1 cellular context compared by ENCODE assay signal in the genomic region with DNA sequence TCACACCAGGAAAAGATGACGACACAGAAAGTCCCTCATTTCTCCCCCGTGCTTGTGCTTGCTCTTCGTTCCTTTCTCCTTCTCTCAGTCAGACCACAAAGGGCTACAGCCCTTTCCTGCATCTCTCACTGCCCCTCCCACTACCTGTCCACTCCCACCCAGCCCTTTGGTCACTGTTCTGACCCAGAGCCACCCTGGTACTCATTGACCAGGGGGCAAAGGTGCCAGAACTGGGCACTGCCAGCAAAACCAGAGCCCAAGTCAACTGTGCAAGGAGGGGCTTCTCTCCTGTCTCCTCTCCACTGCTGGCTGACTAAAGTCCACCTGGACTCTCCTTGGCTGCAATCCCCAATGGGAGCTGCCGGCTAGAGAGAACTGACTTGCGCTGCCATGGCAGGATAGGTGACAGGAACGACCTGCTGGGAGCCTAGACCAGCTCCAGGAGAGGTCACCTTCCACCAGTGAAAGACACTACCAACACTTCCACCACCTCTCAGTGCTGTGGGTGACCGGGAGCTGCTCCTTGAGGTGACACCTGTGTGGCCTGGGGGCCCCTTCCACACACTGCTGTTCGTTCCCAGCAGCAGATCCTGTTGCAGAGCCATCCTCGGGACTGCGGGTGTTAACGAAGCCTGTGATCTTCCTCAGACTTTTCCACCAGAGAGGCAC.
TF ChIP-seq lines count a peak whose summit lies in the region.

No MANE protein-coding gene starts in this region.

TF ChIP-seq in H1, 55 proteins besides CTCF, POLR2A, EP300 and RAD21:
- TF ChIP-seq GTF2F1 (IDR thresholded peaks at IDR 0.05; ENCODE audit: borderline replicate concordance, low read depth, low read length) (no peak), TAF1 (IDR thresholded peaks at IDR 0.05; ENCODE audit: low read depth, low read length) (no peak), MAFK (IDR thresholded peaks at IDR 0.05; ENCODE audit: low read depth, low read length) (no peak), BRCA1 (IDR thresholded peaks at IDR 0.05; ENCODE audit: low read depth, low read length) (no peak), EZH2 (IDR thresholded peaks at IDR 0.05; ENCODE audit: low read depth, low read length, severe bottlenecking) (no peak), SP1 (IDR thresholded peaks at IDR 0.05; ENCODE audit: low read depth, low read length) (no peak), CTBP2 (IDR thresholded peaks at IDR 0.05; ENCODE audit: borderline replicate concordance, insufficient read depth, insufficient read length, low read length) (no peak), KDM4A (IDR thresholded peaks at IDR 0.05; ENCODE audit: low read depth, low read length, severe bottlenecking) (no peak), SP4 (IDR thresholded peaks at IDR 0.05; ENCODE audit: low read length) (no peak)
- TF ChIP-seq, protein P1, sequence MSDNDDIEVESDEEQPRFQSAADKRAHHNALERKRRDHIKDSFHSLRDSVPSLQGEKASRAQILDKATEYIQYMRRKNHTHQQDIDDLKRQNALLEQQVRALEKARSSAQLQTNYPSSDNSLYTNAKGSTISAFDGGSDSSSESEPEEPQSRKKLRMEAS (IDR thresholded peaks at IDR 0.05), result no peak
- TF ChIP-seq, protein P2, sequence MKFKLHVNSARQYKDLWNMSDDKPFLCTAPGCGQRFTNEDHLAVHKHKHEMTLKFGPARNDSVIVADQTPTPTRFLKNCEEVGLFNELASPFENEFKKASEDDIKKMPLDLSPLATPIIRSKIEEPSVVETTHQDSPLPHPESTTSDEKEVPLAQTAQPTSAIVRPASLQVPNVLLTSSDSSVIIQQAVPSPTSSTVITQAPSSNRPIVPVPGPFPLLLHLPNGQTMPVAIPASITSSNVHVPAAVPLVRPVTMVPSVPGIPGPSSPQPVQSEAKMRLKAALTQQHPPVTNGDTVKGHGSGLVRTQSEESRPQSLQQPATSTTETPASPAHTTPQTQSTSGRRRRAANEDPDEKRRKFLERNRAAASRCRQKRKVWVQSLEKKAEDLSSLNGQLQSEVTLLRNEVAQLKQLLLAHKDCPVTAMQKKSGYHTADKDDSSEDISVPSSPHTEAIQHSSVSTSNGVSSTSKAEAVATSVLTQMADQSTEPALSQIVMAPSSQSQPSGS (IDR thresholded peaks at IDR 0.05; ENCODE audit: low read length), result no peak
